8 cellular contexts compared by ENCODE assay signal in the genomic region with DNA sequence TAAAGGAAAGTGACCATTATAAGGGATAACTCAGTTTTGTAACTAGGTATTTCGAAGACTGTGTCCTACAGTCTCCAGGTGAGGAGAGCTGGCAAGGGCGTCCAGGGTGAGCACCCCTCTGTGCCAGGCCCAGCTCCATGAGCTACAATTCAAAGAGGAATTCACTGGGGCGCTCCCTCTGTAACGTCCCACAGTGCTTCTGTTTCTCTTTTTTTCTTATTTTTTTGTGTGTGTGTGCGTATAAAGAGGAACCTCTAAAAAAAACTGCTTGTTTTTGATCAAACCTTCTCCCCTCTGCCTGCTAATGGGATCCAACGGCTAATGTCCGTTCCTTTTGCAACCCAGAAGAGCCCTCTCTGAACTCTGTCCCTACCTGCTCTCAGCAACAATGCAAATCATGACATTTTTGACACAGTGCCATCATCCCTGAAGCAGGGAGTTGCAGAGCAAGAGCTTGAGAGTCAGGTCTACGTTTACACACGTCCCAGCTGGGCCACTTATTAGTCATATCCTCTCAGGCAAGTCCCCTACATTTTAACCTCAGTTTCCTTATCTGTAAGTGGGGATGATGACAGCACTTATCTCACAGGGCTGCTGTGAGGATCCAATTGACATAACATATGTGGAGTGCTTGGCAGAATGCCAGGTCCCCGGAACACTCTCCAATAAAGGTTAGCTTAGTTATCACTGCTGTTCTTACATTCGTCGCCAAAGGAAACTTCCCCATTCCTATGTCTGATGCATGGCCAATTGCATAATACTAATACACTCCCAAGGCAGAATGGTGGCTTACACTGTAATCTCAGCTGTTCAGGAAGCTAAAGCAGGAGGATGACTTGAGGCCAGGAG. TPM values are rescaled to one million over a fixed set of nuclear protein-coding genes. Genes with fewer than 3 reads are reported as not detected.
DNase-seq lines count a peak whose midpoint lies in the region; ATAC-seq and TF ChIP-seq lines count a peak whose summit lies in the region.

No MANE protein-coding gene starts in this region.

- no peaks in the 10 kb centered on the region for H3K36me3 ChIP-seq in testis (ENCODE audit: low read depth, missing control alignments)

- H3K4me1 ChIP-seq in testis = peaks cover 6% of the 10 kb centered on the region

- no peaks in the 10 kb centered on the region for H3K27me3 ChIP-seq in testis

- H3K27ac ChIP-seq in testis = no peak overlapping the region

- H3K4me3 ChIP-seq in testis = no peak overlapping the region

- TF ChIP-seq CTCF in testis (IDR thresholded peaks at IDR 0.05) = no peak

- 62 to 77% methylated on average over 12 of the region's 12 CpGs for WGBS in testis, 2 donors

- TF ChIP-seq POLR2A in testis (IDR thresholded peaks at IDR 0.05) = no peak

- H3K9me3 ChIP-seq in testis = no peaks in the 10 kb centered on the region

- peak; percentile 62 for ATAC-seq in HG03378 (IDR thresholded peaks at IDR 0.05; ENCODE audit: unreplicated experiment)
- ATAC-seq in HG03457 (IDR thresholded peaks at IDR 0.05; ENCODE audit: unreplicated experiment) = no peak

- intact Hi-C loops in testis (cut with DNase I; ENCODE audit: low total_unique reads) = no loop called here

- peak; percentile 9 for DNase-seq in activated CD8-positive, alpha-beta memory T cell treated with anti-CD3 and anti-CD28 coated beads, Interleukin-2, amount 50 U/mL, for 24 hours (ENCODE audit: extremely low read depth)
- DNase-seq in activated CD8-positive, alpha-beta memory T cell treated with anti-CD3 and anti-CD28 coated beads for 24 hours = no peak
- peak; percentile 85 to 95 for DNase-seq in NOMO-1 (lab: John Stamatoyannopoulos, UW; ENCODE audit: unreplicated experiment in 2 of 2)
- peak; percentile 40 for DNase-seq in amniotic stem cell (lab: John Stamatoyannopoulos, UW)
- DNase-seq in kidney glomerular epithelial cell (lab: John Stamatoyannopoulos, UW) = peak; percentile 60
- DNase-seq in testis = peak; percentile 46

RNA-seq across cellular contexts. Expression of gene ASCC2, which starts 16.9 kb away (rescaled TPM):
- total RNA-seq in testis = 10 to 100 TPM; 91.5 to 93.8 TPM
- polyA plus RNA-seq in testis (ENCODE audit: insufficient read depth, low read depth, low replicate concordance) = 108 TPM

RNA-seq across cellular contexts. Expression of gene UQCR10, which starts 54.0 kb away (rescaled TPM):
- total RNA-seq in testis = 100 to 1,000 TPM in 1 of 2 donors, 10 to 100 TPM in 1; 91.3 to 122 TPM
- polyA plus RNA-seq in testis (ENCODE audit: insufficient read depth, low read depth, low replicate concordance) = 211 TPM

RNA-seq across cellular contexts. Expression of gene ZMAT5, which starts 54.4 kb away (rescaled TPM):
- 10 to 100 TPM; 16.7 to 23.4 TPM for total RNA-seq in testis
- polyA plus RNA-seq in testis (ENCODE audit: insufficient read depth, low read depth, low replicate concordance) = 19.6 TPM
